Comparison of ENCODE assay signal across 23 cellular contexts in genomic region chr13:94607056-94607455, GRCh38.
"Had no signal": no experiment of that assay in that cellular context is flagged by ENCODE, and none has a peak within 500 bp of the region (broad histone marks: within the 10 kb centered on the region; RNA-seq: fewer than 3 reads in every experiment).

No MANE protein-coding gene starts in this region.

- H3K4me2 ChIP-seq: neural progenitor cell had no signal

- H3K27me3 Mint-ChIP-seq: naive thymus-derived CD4-positive, alpha-beta T cell; stimulated activated naive B cell treated with anti-CD40 and anti-IgM and Interleukin-4, amounts not matched to agents 10 μg/mL and 1 μg/mL and 100 μg/mL, for 72 hours; type B pancreatic cell had no signal

- H3K9me3 Mint-ChIP-seq: activated naive CD4-positive, alpha-beta T cell treated with anti-CD3 and anti-CD28 coated beads for 36 hours; naive thymus-derived CD4-positive, alpha-beta T cell; neural progenitor cell; stimulated activated naive B cell treated with anti-CD40 and anti-IgM and Interleukin-4, amounts not matched to agents 10 μg/mL and 1 μg/mL and 100 μg/mL, for 72 hours; T-helper 1 cell treated with Interleukin-12 subunit alpha and Interleukin-12 subunit beta and Interleukin-4 antibody, amounts not matched to agents 30 μg/mL and 1 μg/mL, for 36 hours; type B pancreatic cell had no signal

- H3K4me3 Mint-ChIP-seq: activated naive CD4-positive, alpha-beta T cell treated with anti-CD3 and anti-CD28 coated beads for 36 hours; naive thymus-derived CD4-positive, alpha-beta T cell; neural progenitor cell; stimulated activated naive B cell treated with anti-CD40 and anti-IgM and Interleukin-4, amounts not matched to agents 10 μg/mL and 1 μg/mL and 100 μg/mL, for 72 hours; T-helper 1 cell treated with Interleukin-12 subunit alpha and Interleukin-12 subunit beta and Interleukin-4 antibody, amounts not matched to agents 30 μg/mL and 1 μg/mL, for 36 hours; type B pancreatic cell had no signal

- DNase-seq: activated CD4-positive, alpha-beta T cell treated with anti-CD3 and anti-CD28 coated beads for 4 hours; activated CD4-positive, alpha-beta T cell treated with anti-CD3 and anti-CD28 coated beads, Interleukin-2, amount 50 U/mL, for 48 hours; activated CD4-positive, CD25-positive, alpha-beta regulatory T cell; activated naive CD4-positive, alpha-beta T cell treated with anti-CD3 and anti-CD28 coated beads for 36 hours; anterior cingulate cortex; body of pancreas; central memory CD4-positive, alpha-beta T cell; dermis blood vessel endothelial cell; effector CD8-positive, alpha-beta T cell; erythroblast; foreskin fibroblast; kidney; lower lobe of right lung; naive thymus-derived CD4-positive, alpha-beta T cell; small intestine; stimulated activated CD4-positive, alpha-beta T cell treated with anti-CD3 and anti-CD28 coated beads, Interleukin-2, amount 100 ng/mL, for 24 hours; stimulated activated naive B cell treated with anti-CD40 and anti-IgM and Interleukin-4, amounts not matched to agents 10 μg/mL and 1 μg/mL and 100 μg/mL, for 72 hours had no signal

- H3K27ac ChIP-seq: body of pancreas, lower lobe of right lung, neural progenitor cell, thoracic aorta, vagina had no signal

- H3K9me3 ChIP-seq: body of pancreas, lower lobe of right lung, thoracic aorta, vagina had no signal

- H3K4me1 ChIP-seq: vagina had no signal

- ATAC-seq: body of pancreas; lower lobe of right lung; naive thymus-derived CD4-positive, alpha-beta T cell; sciatic nerve; stimulated activated naive B cell treated with anti-CD40 and anti-IgM and Interleukin-4, amounts not matched to agents 10 μg/mL and 1 μg/mL and 100 μg/mL, for 72 hours had no signal

- H3K9ac ChIP-seq: neural progenitor cell had no signal

- H3K27me3 ChIP-seq: body of pancreas, neural progenitor cell, vagina had no signal

- H3K27ac Mint-ChIP-seq: activated naive CD4-positive, alpha-beta T cell treated with anti-CD3 and anti-CD28 coated beads for 36 hours; neural progenitor cell; stimulated activated naive B cell treated with anti-CD40 and anti-IgM and Interleukin-4, amounts not matched to agents 10 μg/mL and 1 μg/mL and 100 μg/mL, for 72 hours; T-helper 1 cell treated with Interleukin-12 subunit alpha and Interleukin-12 subunit beta and Interleukin-4 antibody, amounts not matched to agents 30 μg/mL and 1 μg/mL, for 36 hours; type B pancreatic cell had no signal

- H2AFZ ChIP-seq: neural progenitor cell had no signal

- H3K4me3 ChIP-seq: body of pancreas, lower lobe of right lung, neural progenitor cell, thoracic aorta, vagina had no signal
